ENCODE assay signal across 15 cellular contexts in the genomic region with DNA sequence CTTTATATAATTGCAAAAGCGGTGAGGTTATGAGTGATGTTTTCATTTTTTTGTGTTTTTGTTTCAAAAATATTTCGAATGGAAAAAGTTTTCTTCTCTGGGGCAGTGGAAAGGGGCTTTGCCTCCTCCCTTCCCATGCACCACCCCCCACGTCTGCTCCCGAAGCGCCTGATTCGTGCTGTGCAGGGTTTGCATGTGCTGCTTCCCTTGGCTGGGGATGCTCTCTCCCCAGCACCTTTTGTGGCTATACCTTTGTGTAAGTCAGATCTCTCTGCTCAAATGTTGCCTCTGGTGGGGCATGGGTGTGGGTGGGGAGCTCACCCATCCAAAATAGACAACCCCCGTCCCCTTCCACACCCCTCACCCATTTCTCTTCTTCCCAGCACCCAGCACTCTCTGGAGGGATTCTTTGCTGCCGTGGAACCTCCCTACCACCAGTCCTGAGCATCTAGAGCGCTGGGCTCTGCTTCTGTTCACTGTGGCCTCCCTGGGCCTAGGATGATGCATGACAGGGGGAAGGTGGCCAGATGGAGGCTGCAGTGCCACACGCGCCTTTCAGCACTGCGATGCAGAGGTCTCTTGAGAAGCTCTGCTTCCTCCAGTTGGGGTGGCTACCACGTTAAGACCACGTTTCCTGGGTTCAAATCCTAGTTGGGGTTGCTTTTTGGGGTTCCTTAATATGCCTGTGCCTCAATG.
DNase-seq lines count a peak whose midpoint lies in the region; ATAC-seq and TF ChIP-seq lines count a peak whose summit lies in the region.
"Had no signal": no experiment of that assay in that cellular context is flagged by ENCODE, and none has a peak within 500 bp of the region (broad histone marks: within the 10 kb centered on the region; RNA-seq: fewer than 3 reads in every experiment).

No MANE protein-coding gene starts in this region.

- 36 to 47% (median 42%) methylated on average over 14 of the region's 14 CpGs for WGBS in ovary, 3 donors

- no peak for TF ChIP-seq EP300 in ovary (IDR thresholded peaks at IDR 0.05)

- CTCF ChIA-PET in activated CD8-positive, alpha-beta T cell treated with anti-CD3 and anti-CD28 coated beads for 36 hours (lab: Charles Lee), result interaction anchor here (1.3 to 1.9 kb wide), 2 partner anchors 10 to 149 kb away, joined by 3 to 6 read pairs; no protein-coding TSS in a partner anchor
- CTCF ChIA-PET in activated CD8-positive, alpha-beta T cell treated with anti-CD3 and anti-CD28 coated beads, Interleukin-2, amount 10 ng/mL, durations not matched to agents 7 days and 5 days (lab: Charles Lee), result interaction anchor here (1.1 kb wide), 1 partner anchor 30 kb away, joined by 3 read pairs; no protein-coding TSS in a partner anchor

- intact Hi-C loops in activated CD8-positive, alpha-beta T cell treated with anti-CD3 and anti-CD28 coated beads for 36 hours (cut with micrococcal nuclease), result no loop called here
- intact Hi-C loops in ovary (cut with DNase I), result no loop called here

- no peak for TF ChIP-seq POLR2A in ovary (IDR thresholded peaks at IDR 0.05)

- H3K9me3 Mint-ChIP-seq in activated CD8-positive, alpha-beta T cell treated with anti-CD3 and anti-CD28 coated beads for 36 hours, result peaks cover 5% of the 10 kb centered on the region
- peaks cover 10% of the 10 kb centered on the region for H3K9me3 Mint-ChIP-seq in activated CD8-positive, alpha-beta T cell treated with anti-CD3 and anti-CD28 coated beads, Interleukin-2, amount 10 ng/mL, durations not matched to agents 7 days and 5 days (ENCODE audit: insufficient read depth)
- no peaks in the 10 kb centered on the region for H3K9me3 Mint-ChIP-seq in activated naive CD8-positive, alpha-beta T cell treated with anti-CD3 and anti-CD28 coated beads, Interleukin-2, amount 50 U/mL, for 24 hours
- H3K9me3 Mint-ChIP-seq in nephron (peaks cover 6% of the 10 kb centered on the region), type B pancreatic cell (peaks cover 4% of the 10 kb centered on the region)

- no peaks in the 10 kb centered on the region for H3K36me3 ChIP-seq in ovary

- DNase-seq in activated CD8-positive, alpha-beta T cell treated with anti-CD3 and anti-CD28 coated beads for 36 hours, result no peak
- no peak for DNase-seq in activated CD8-positive, alpha-beta T cell treated with anti-CD3 and anti-CD28 coated beads, Interleukin-2, amount 10 ng/mL, durations not matched to agents 7 days and 5 days
- DNase-seq in activated naive CD8-positive, alpha-beta T cell treated with anti-CD3 and anti-CD28 coated beads, Interleukin-2, amount 50 U/mL, for 24 hours, result no peak
- no peak for DNase-seq in type B pancreatic cell (ENCODE audit: extremely low spot score, unreplicated experiment)
- no peak for DNase-seq in NCI-H187 treated with DMSO at 0.1 percent for 48 hours (lab: John Stamatoyannopoulos, UW)
- DNase-seq in ovary, result no peak
- DNase-seq: C1 segment of cervical spinal cord, H7, NCI-H1092, NCI-H146, NCI-H2081 treated with DMSO at 0.1 percent for 48 hours, NCI-H524, Right ventricle myocardium superior had no signal

- H3K27me3 ChIP-seq in ovary, result no peaks in the 10 kb centered on the region

- no peak for ATAC-seq in activated CD8-positive, alpha-beta T cell treated with anti-CD3 and anti-CD28 coated beads for 36 hours
- ATAC-seq in activated CD8-positive, alpha-beta T cell treated with anti-CD3 and anti-CD28 coated beads, Interleukin-2, amount 10 ng/mL, durations not matched to agents 7 days and 5 days, result no peak
- ATAC-seq in activated naive CD8-positive, alpha-beta T cell treated with anti-CD3 and anti-CD28 coated beads, Interleukin-2, amount 50 U/mL, for 24 hours, result no peak
- ATAC-seq in HG03378 (IDR thresholded peaks at IDR 0.05; ENCODE audit: unreplicated experiment), result no peak

- no peaks in the 10 kb centered on the region for H3K27me3 Mint-ChIP-seq in activated CD8-positive, alpha-beta T cell treated with anti-CD3 and anti-CD28 coated beads for 36 hours
- no peaks in the 10 kb centered on the region for H3K27me3 Mint-ChIP-seq in activated CD8-positive, alpha-beta T cell treated with anti-CD3 and anti-CD28 coated beads, Interleukin-2, amount 10 ng/mL, durations not matched to agents 7 days and 5 days (ENCODE audit: low read depth)
- H3K27me3 Mint-ChIP-seq in activated naive CD8-positive, alpha-beta T cell treated with anti-CD3 and anti-CD28 coated beads, Interleukin-2, amount 50 U/mL, for 24 hours, result peaks cover 3% of the 10 kb centered on the region
- peaks cover 53% of the 10 kb centered on the region for H3K27me3 Mint-ChIP-seq in nephron (ENCODE audit: low read depth)
- peaks cover 32% of the 10 kb centered on the region for H3K27me3 Mint-ChIP-seq in type B pancreatic cell

- H3K27ac Mint-ChIP-seq in activated CD8-positive, alpha-beta T cell treated with anti-CD3 and anti-CD28 coated beads for 36 hours, result peak overlapping the region; percentile 73
- H3K27ac Mint-ChIP-seq in activated CD8-positive, alpha-beta T cell treated with anti-CD3 and anti-CD28 coated beads, Interleukin-2, amount 10 ng/mL, durations not matched to agents 7 days and 5 days, result no peak overlapping the region
- H3K27ac Mint-ChIP-seq in activated naive CD8-positive, alpha-beta T cell treated with anti-CD3 and anti-CD28 coated beads, Interleukin-2, amount 50 U/mL, for 24 hours, result peak overlapping the region; percentile 80
- H3K27ac Mint-ChIP-seq in nephron, result peak overlapping the region in 2 of 3 experiments; percentile 62 to 88
- H3K27ac Mint-ChIP-seq in type B pancreatic cell, result peak overlapping the region; percentile 82

- peaks cover 41% of the 10 kb centered on the region for H3K4me1 Mint-ChIP-seq in activated CD8-positive, alpha-beta T cell treated with anti-CD3 and anti-CD28 coated beads for 36 hours (ENCODE audit: low read depth)
- peaks cover 13% of the 10 kb centered on the region for H3K4me1 Mint-ChIP-seq in activated CD8-positive, alpha-beta T cell treated with anti-CD3 and anti-CD28 coated beads, Interleukin-2, amount 10 ng/mL, durations not matched to agents 7 days and 5 days (ENCODE audit: low read depth)
- H3K4me1 Mint-ChIP-seq in activated naive CD8-positive, alpha-beta T cell treated with anti-CD3 and anti-CD28 coated beads, Interleukin-2, amount 50 U/mL, for 24 hours, result peaks cover 59% of the 10 kb centered on the region
- peaks cover 48% of the 10 kb centered on the region for H3K4me1 Mint-ChIP-seq in nephron
- H3K4me1 Mint-ChIP-seq in type B pancreatic cell (ENCODE audit: unreplicated experiment), result peaks cover 36% of the 10 kb centered on the region

- no peak overlapping the region for H3K4me3 Mint-ChIP-seq in activated CD8-positive, alpha-beta T cell treated with anti-CD3 and anti-CD28 coated beads for 36 hours
- H3K4me3 Mint-ChIP-seq in activated CD8-positive, alpha-beta T cell treated with anti-CD3 and anti-CD28 coated beads, Interleukin-2, amount 10 ng/mL, durations not matched to agents 7 days and 5 days, result no peak overlapping the region
- H3K4me3 Mint-ChIP-seq in activated naive CD8-positive, alpha-beta T cell treated with anti-CD3 and anti-CD28 coated beads, Interleukin-2, amount 50 U/mL, for 24 hours, result peak overlapping the region; percentile 55
- H3K4me3 Mint-ChIP-seq in nephron (no peak overlapping the region), type B pancreatic cell (peak overlapping the region; percentile 37)

- no peaks in the 10 kb centered on the region for H3K9me3 ChIP-seq in ovary

- POLR2A ChIA-PET in activated CD8-positive, alpha-beta T cell treated with anti-CD3 and anti-CD28 coated beads for 36 hours (lab: Charles Lee), result interaction anchor here (0.7 to 2.9 kb wide), 5 partner anchors 10 to 55 kb away, joined by 3 to 6 read pairs (median 4); no protein-coding TSS in a partner anchor
- POLR2A ChIA-PET in activated CD8-positive, alpha-beta T cell treated with anti-CD3 and anti-CD28 coated beads, Interleukin-2, amount 10 ng/mL, durations not matched to agents 7 days and 5 days (lab: Charles Lee), result no interaction called here

- no peak overlapping the region for H3K4me3 ChIP-seq in ovary

- TF ChIP-seq CTCF in activated CD8-positive, alpha-beta T cell treated with anti-CD3 and anti-CD28 coated beads for 36 hours (IDR thresholded peaks at IDR 0.05), result no peak
- TF ChIP-seq CTCF in nephron (IDR thresholded peaks at IDR 0.05; ENCODE audit: unreplicated experiment in 3 of 3) (no peak), type B pancreatic cell (conservative IDR thresholded peaks at IDR 0.05) (no peak), ovary (IDR thresholded peaks at IDR 0.05) (no peak)

- peak overlapping the region in 1 of 2 donors; percentile 32 for H3K27ac ChIP-seq in ovary

- H3K36me3 Mint-ChIP-seq in activated CD8-positive, alpha-beta T cell treated with anti-CD3 and anti-CD28 coated beads for 36 hours (ENCODE audit: low read depth), result no peaks in the 10 kb centered on the region
- H3K36me3 Mint-ChIP-seq in activated CD8-positive, alpha-beta T cell treated with anti-CD3 and anti-CD28 coated beads, Interleukin-2, amount 10 ng/mL, durations not matched to agents 7 days and 5 days (ENCODE audit: low read depth), result peaks cover 2% of the 10 kb centered on the region
- H3K36me3 Mint-ChIP-seq in activated naive CD8-positive, alpha-beta T cell treated with anti-CD3 and anti-CD28 coated beads, Interleukin-2, amount 50 U/mL, for 24 hours (ENCODE audit: low read depth), result no peaks in the 10 kb centered on the region
- H3K36me3 Mint-ChIP-seq in nephron (ENCODE audit: low read depth), result peaks cover 4% of the 10 kb centered on the region
- peaks cover 3% of the 10 kb centered on the region for H3K36me3 Mint-ChIP-seq in type B pancreatic cell

- peaks cover 8% of the 10 kb centered on the region for H3K4me1 ChIP-seq in ovary (ENCODE audit: insufficient read depth)

Comparison
In these comparisons a context has a peak if more than half of its experiments do, and no peak if none do; other contexts are left out.
1. H3K4me3 Mint-ChIP-seq: peak in activated naive CD8-positive, alpha-beta T cell treated with anti-CD3 and anti-CD28 coated beads, Interleukin-2, amount 50 U/mL, for 24 hours (single experiment) and type B pancreatic cell (single experiment); none in activated CD8-positive, alpha-beta T cell treated with anti-CD3 and anti-CD28 coated beads for 36 hours (single experiment), activated CD8-positive, alpha-beta T cell treated with anti-CD3 and anti-CD28 coated beads, Interleukin-2, amount 10 ng/mL, durations not matched to agents 7 days and 5 days (single experiment) and nephron (0 of 3).